In the genomic region with DNA sequence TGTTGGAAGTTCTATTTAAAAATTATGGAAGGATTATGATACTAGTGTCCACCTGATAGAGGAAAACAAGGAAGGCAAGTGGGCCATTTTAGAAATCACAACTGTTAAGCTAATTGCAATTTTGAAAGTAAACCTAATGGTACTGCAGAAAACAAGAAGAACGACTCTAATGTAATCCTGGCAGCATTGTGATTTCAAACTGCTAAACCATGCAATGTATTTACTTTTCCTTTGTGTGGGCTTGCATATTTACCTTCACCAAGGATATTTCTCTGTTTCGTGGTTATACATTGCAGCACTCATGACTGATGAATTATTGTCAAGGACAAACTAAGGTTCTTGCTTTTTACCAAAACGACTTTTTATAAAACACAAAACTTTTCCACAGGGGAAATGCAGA, we compare ENCODE assay signal across 1 cellular context.
TF ChIP-seq lines count a peak whose summit lies in the region.

No MANE protein-coding gene starts in this region.

TF ChIP-seq in WTC11, 78 proteins besides CTCF, POLR2A, EP300 and RAD21 (continued from another document):
- TF ChIP-seq NFATC4 (CRISPR knock-in tag; IDR thresholded peaks at IDR 0.05): no peak
- TF ChIP-seq, protein P1, sequence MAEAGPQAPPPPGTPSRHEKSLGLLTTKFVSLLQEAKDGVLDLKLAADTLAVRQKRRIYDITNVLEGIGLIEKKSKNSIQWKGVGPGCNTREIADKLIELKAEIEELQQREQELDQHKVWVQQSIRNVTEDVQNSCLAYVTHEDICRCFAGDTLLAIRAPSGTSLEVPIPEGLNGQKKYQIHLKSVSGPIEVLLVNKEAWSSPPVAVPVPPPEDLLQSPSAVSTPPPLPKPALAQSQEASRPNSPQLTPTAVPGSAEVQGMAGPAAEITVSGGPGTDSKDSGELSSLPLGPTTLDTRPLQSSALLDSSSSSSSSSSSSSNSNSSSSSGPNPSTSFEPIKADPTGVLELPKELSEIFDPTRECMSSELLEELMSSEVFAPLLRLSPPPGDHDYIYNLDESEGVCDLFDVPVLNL (CRISPR knock-in tag; IDR thresholded peaks at IDR 0.05; ENCODE audit: borderline replicate concordance, low read depth): no peak
- TF ChIP-seq ZNF423 (CRISPR knock-in tag; IDR thresholded peaks at IDR 0.05): no peak
- TF ChIP-seq NFYB (CRISPR knock-in tag; conservative IDR thresholded peaks at IDR 0.05; ENCODE audit: low read depth): no peak
- no peak for TF ChIP-seq SMAD3 (CRISPR knock-in tag; IDR thresholded peaks at IDR 0.05; ENCODE audit: borderline replicate concordance)
- no peak for TF ChIP-seq ZNF671 (CRISPR knock-in tag; IDR thresholded peaks at IDR 0.05)
- TF ChIP-seq ESRRA (CRISPR knock-in tag; IDR thresholded peaks at IDR 0.05; ENCODE audit: borderline replicate concordance): no peak
- TF ChIP-seq, protein P2, sequence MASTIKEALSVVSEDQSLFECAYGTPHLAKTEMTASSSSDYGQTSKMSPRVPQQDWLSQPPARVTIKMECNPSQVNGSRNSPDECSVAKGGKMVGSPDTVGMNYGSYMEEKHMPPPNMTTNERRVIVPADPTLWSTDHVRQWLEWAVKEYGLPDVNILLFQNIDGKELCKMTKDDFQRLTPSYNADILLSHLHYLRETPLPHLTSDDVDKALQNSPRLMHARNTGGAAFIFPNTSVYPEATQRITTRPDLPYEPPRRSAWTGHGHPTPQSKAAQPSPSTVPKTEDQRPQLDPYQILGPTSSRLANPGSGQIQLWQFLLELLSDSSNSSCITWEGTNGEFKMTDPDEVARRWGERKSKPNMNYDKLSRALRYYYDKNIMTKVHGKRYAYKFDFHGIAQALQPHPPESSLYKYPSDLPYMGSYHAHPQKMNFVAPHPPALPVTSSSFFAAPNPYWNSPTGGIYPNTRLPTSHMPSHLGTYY (CRISPR knock-in tag; IDR thresholded peaks at IDR 0.05): no peak
- TF ChIP-seq, protein P3, sequence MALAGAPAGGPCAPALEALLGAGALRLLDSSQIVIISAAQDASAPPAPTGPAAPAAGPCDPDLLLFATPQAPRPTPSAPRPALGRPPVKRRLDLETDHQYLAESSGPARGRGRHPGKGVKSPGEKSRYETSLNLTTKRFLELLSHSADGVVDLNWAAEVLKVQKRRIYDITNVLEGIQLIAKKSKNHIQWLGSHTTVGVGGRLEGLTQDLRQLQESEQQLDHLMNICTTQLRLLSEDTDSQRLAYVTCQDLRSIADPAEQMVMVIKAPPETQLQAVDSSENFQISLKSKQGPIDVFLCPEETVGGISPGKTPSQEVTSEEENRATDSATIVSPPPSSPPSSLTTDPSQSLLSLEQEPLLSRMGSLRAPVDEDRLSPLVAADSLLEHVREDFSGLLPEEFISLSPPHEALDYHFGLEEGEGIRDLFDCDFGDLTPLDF (CRISPR knock-in tag; IDR thresholded peaks at IDR 0.05): no peak
- no peak for TF ChIP-seq NR3C1 (CRISPR knock-in tag; conservative IDR thresholded peaks at IDR 0.05; ENCODE audit: low read depth)
- TF ChIP-seq FOXJ3 (CRISPR knock-in tag; IDR thresholded peaks at IDR 0.05; ENCODE audit: borderline replicate concordance): no peak
